Comparison of ENCODE assay signal across 15 cellular contexts in the genomic region with DNA sequence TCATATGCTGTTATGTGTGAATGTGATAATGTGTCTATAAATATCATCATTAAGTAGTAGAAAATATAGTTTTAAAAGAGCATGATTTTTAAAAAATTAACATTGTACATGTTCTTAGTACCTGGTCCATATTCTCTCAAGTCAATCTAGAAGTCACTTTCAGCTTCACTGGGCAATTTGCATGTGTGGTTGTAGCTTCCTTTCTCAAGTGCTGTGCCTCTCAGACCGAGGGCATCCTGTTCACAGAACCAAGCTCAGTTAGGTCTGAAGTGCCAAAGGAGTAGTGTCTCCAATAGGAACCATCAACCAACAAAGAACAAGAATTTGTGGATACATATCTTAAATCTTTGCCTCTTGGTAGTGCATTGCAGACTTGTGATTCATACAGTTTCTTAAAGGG.
DNase-seq lines count a peak whose midpoint lies in the region; ATAC-seq, FAIRE-seq and TF ChIP-seq lines count a peak whose summit lies in the region.
"Had no signal": no experiment of that assay in that cellular context is flagged by ENCODE, and none has a peak within 500 bp of the region (broad histone marks: within the 10 kb centered on the region; RNA-seq: fewer than 3 reads in every experiment).

No MANE protein-coding gene starts in this region.

- no TSS peak for BruUV-seq in GM12878 (replicated peaks; lab: Mats Ljungman, UMichigan)

- H3K4me2 ChIP-seq in GM12878 (ENCODE audit: control insufficient read depth, insufficient read depth), result no peak overlapping the region

- no peak for TF ChIP-seq POLR2A in GM12878 (IDR thresholded peaks at IDR 0.05; ENCODE audit: low read depth, low read length)

- CTCF ChIA-PET in GM12878 (lab: Yijun Ruan, JAX), result interaction anchor here (1.0 kb wide), 1 partner anchor 10 kb away, joined by 3 read pairs; no protein-coding TSS in a partner anchor

- no peak overlapping the region for H3K4me3 ChIP-seq in GM12878
- H3K4me3 ChIP-seq: SJSA1 had no signal

- no peak overlapping the region for H3K27ac ChIP-seq in GM12878 (ENCODE audit: control insufficient read depth, insufficient read depth)
- H3K27ac ChIP-seq: SJSA1 had no signal

- H3K4me1 ChIP-seq in GM12878 (ENCODE audit: control insufficient read depth, insufficient read depth, low read length), result no peaks in the 10 kb centered on the region
- H3K4me1 ChIP-seq: SJSA1 had no signal

- peak; percentile 27 for FAIRE-seq in GM12878 (lab: Jason Lieb, UNC)

- in situ Hi-C loops in GM12878 (cut with MboI), result no loop called here

- ATAC-seq in GM21723 (IDR thresholded peaks at IDR 0.05; ENCODE audit: unreplicated experiment), result peak; percentile 63
- ATAC-seq in HG03066 (IDR thresholded peaks at IDR 0.05; ENCODE audit: low read depth, unreplicated experiment), result peak; percentile 59
- ATAC-seq in GM12878, result peak; percentile 92
- ATAC-seq in natural killer cell, result no peak
- ATAC-seq: activated T-helper 17 cell treated with anti-CD3 and anti-CD28 coated beads, Interleukin-2, amount 50 U/mL, for 72 hours had no signal

- H3K27me3 Mint-ChIP-seq in natural killer cell (ENCODE audit: low read depth in 2 of 2), result no peaks in the 10 kb centered on the region
- H3K27me3 Mint-ChIP-seq: activated CD4-positive, alpha-beta memory T cell treated with anti-CD3 and anti-CD28 coated beads for 36 hours; activated T-helper 17 cell treated with anti-CD3 and anti-CD28 coated beads, Interleukin-2, amount 50 U/mL, for 72 hours; CD4-positive, CD25-positive, alpha-beta regulatory T cell had no signal

- H3K79me2 ChIP-seq in GM12878 (ENCODE audit: control insufficient read depth, insufficient read depth, low read length), result no peaks in the 10 kb centered on the region

- no peaks in the 10 kb centered on the region for H3K27me3 ChIP-seq in GM12878 (replicated peaks in 1 of 2; ENCODE audit: control insufficient read depth in 2 of 2, insufficient read depth in 2 of 2, low read length in 1 of 2)

- DNase-seq in GM19238 (ENCODE audit: insufficient read length, low spot score), result peak; percentile 2
- peak; percentile 4 for DNase-seq in GM12878 (ENCODE audit: low read depth, low spot score)
- DNase-seq in DMS79 (lab: John Stamatoyannopoulos, UW), result no peak
- no peak for DNase-seq in natural killer cell
- no peak for DNase-seq in activated gamma-delta T cell (lab: John Stamatoyannopoulos, UW)
- no peak for DNase-seq in C1 segment of cervical spinal cord (lab: John Stamatoyannopoulos, UW)
- DNase-seq: activated CD4-positive, alpha-beta memory T cell treated with anti-CD3 and anti-CD28 coated beads for 36 hours; CD4-positive, CD25-positive, alpha-beta regulatory T cell; EL; islet precursor cell; NCI-H2171 had no signal

- POLR2A ChIA-PET in GM12878 (lab: Charles Lee), result no interaction called here

- TF ChIP-seq EP300 in GM12878 (IDR thresholded peaks at IDR 0.05; ENCODE audit: borderline replicate concordance in 1 of 2, control insufficient read depth in 1 of 2, low read depth in 2 of 2, low read length in 2 of 2), result no peak

- intact Hi-C loops in GM12878 (cut with micrococcal nuclease; ENCODE audit: unreplicated experiment), result no loop called here
- intact Hi-C loops in natural killer cell (cut with micrococcal nuclease), result no loop called here

- no peaks in the 10 kb centered on the region for H3K9me3 ChIP-seq in GM12878 (replicated peaks; ENCODE audit: control insufficient read depth, insufficient read depth, low read length)
- H3K9me3 ChIP-seq: SJSA1 had no signal

- H4K20me1 ChIP-seq in GM12878 (ENCODE audit: control insufficient read depth, insufficient read depth), result no peaks in the 10 kb centered on the region

- no peaks in the 10 kb centered on the region for H3K36me3 ChIP-seq in GM12878 (ENCODE audit: control insufficient read depth in 2 of 2, insufficient read depth in 2 of 2, low read length in 1 of 2)
- H3K36me3 ChIP-seq: SJSA1 had no signal

- no peak for TF ChIP-seq RAD21 in GM12878 (IDR thresholded peaks at IDR 0.05; ENCODE audit: insufficient read depth, low read depth, low read length)

- SMC1A ChIA-PET in GM12878 (lab: Charles Lee; ENCODE audit: uncharacterized antibody, unreplicated experiment), result interaction anchor here (0.6 to 2.0 kb wide), 7 partner anchors 11 to 419 kb away, joined by 3 to 9 read pairs (median 3); no protein-coding TSS in a partner anchor

- H3K27ac Mint-ChIP-seq in natural killer cell, result no peak overlapping the region
- H3K27ac Mint-ChIP-seq: activated CD4-positive, alpha-beta memory T cell treated with anti-CD3 and anti-CD28 coated beads for 36 hours; activated T-helper 17 cell treated with anti-CD3 and anti-CD28 coated beads, Interleukin-2, amount 50 U/mL, for 72 hours; CD4-positive, CD25-positive, alpha-beta regulatory T cell had no signal

- no peak overlapping the region for H2AFZ ChIP-seq in GM12878 (ENCODE audit: control insufficient read depth, low read depth, low read length)

- TF ChIP-seq CTCF in GM12878 (IDR thresholded peaks at IDR 0.05 in 2 of 3, conservative IDR thresholded peaks at IDR 0.05 in 1 of 3; ENCODE audit: control insufficient read depth in 2 of 3, extremely low read depth in 1 of 3, insufficient read depth in 1 of 3, low read depth in 3 of 3, low read length in 3 of 3), result no peak
- TF ChIP-seq CTCF in natural killer cell (IDR thresholded peaks at IDR 0.05), result no peak

- H3K4me3 Mint-ChIP-seq in natural killer cell, result no peak overlapping the region
- H3K4me3 Mint-ChIP-seq: activated CD4-positive, alpha-beta memory T cell treated with anti-CD3 and anti-CD28 coated beads for 36 hours; activated T-helper 17 cell treated with anti-CD3 and anti-CD28 coated beads, Interleukin-2, amount 50 U/mL, for 72 hours; CD4-positive, CD25-positive, alpha-beta regulatory T cell had no signal

- H3K9me3 Mint-ChIP-seq in natural killer cell, result peaks cover 6 to 9% of the 10 kb centered on the region in 2 donors
- H3K9me3 Mint-ChIP-seq: activated CD4-positive, alpha-beta memory T cell treated with anti-CD3 and anti-CD28 coated beads for 36 hours had no signal

- H3K4me1 Mint-ChIP-seq in natural killer cell, result no peaks in the 10 kb centered on the region
- H3K4me1 Mint-ChIP-seq: activated T-helper 17 cell treated with anti-CD3 and anti-CD28 coated beads, Interleukin-2, amount 50 U/mL, for 72 hours; CD4-positive, CD25-positive, alpha-beta regulatory T cell had no signal

- H3K9ac ChIP-seq in GM12878 (ENCODE audit: control insufficient read depth, insufficient read depth, low read length), result no peak overlapping the region

- WGBS in GM12878 (ENCODE audit: insufficient coverage, insufficient replicate concordance, low lambda C conversion rate, missing lambda C conversion rate), result 0% methylated on average over 1 of the region's 1 CpG

- no peaks in the 10 kb centered on the region for H3K36me3 Mint-ChIP-seq in natural killer cell
- H3K36me3 Mint-ChIP-seq: activated CD4-positive, alpha-beta memory T cell treated with anti-CD3 and anti-CD28 coated beads for 36 hours; CD4-positive, CD25-positive, alpha-beta regulatory T cell had no signal

- RAD21 ChIA-PET in GM12878 (lab: Charles Lee; ENCODE audit: unreplicated experiment), result no interaction called here

TF ChIP-seq in GM12878, 131 proteins besides CTCF, POLR2A, EP300 and RAD21:
- TF ChIP-seq POU2F2 (IDR thresholded peaks at IDR 0.05; ENCODE audit: borderline replicate concordance, low read depth, low read length), result peak; percentile 49; the same call in 1 of the 3 replicates
- TF ChIP-seq, protein P1, sequence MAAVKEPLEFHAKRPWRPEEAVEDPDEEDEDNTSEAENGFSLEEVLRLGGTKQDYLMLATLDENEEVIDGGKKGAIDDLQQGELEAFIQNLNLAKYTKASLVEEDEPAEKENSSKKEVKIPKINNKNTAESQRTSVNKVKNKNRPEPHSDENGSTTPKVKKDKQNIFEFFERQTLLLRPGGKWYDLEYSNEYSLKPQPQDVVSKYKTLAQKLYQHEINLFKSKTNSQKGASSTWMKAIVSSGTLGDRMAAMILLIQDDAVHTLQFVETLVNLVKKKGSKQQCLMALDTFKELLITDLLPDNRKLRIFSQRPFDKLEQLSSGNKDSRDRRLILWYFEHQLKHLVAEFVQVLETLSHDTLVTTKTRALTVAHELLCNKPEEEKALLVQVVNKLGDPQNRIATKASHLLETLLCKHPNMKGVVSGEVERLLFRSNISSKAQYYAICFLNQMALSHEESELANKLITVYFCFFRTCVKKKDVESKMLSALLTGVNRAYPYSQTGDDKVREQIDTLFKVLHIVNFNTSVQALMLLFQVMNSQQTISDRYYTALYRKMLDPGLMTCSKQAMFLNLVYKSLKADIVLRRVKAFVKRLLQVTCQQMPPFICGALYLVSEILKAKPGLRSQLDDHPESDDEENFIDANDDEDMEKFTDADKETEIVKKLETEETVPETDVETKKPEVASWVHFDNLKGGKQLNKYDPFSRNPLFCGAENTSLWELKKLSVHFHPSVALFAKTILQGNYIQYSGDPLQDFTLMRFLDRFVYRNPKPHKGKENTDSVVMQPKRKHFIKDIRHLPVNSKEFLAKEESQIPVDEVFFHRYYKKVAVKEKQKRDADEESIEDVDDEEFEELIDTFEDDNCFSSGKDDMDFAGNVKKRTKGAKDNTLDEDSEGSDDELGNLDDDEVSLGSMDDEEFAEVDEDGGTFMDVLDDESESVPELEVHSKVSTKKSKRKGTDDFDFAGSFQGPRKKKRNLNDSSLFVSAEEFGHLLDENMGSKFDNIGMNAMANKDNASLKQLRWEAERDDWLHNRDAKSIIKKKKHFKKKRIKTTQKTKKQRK (IDR thresholded peaks at IDR 0.05; ENCODE audit: low read depth, low read length), result no peak

Comparison
In these comparisons a context has a peak if more than half of its experiments do, and no peak if none do; other contexts are left out.
1. DNase-seq: peak in GM19238 (single experiment) and GM12878 (single experiment); none in DMS79 (single experiment), natural killer cell (single experiment), activated gamma-delta T cell (single experiment) and C1 segment of cervical spinal cord (0 of 14).
2. ATAC-seq: peak in GM21723 (single experiment), HG03066 (single experiment) and GM12878 (single experiment); none in natural killer cell (0 of 3).